In the genomic region with DNA sequence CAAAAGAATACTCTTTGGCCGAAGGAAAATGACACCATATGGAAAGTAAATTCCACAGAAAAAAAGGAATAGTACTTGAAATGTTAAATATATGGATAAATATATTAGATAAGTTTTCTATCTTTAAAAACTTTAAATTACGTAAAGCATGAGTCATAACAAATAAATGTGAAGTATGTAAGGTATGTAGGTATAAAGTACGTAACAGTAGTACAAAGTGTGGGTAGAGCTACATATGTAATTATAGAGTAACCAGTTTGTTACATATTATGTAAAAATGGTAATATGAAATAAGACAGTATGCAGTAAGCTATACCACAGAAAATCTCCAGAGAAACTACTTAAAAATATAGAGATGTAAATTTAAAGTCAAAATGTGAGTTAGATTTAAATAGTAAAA, we compare ENCODE assay signal across 1 cellular context.
TF ChIP-seq lines count a peak whose summit lies in the region.

No MANE protein-coding gene starts in this region.

TF ChIP-seq in HepG2, 621 proteins besides CTCF, POLR2A, EP300 and RAD21 (continued from another document):
- TF ChIP-seq ZFP91 (CRISPR knock-in tag; IDR thresholded peaks at IDR 0.05; ENCODE audit: borderline replicate concordance), result no peak
- no peak for TF ChIP-seq MAFF (IDR thresholded peaks at IDR 0.05; ENCODE audit: low read depth, low read length)
- TF ChIP-seq, protein P1, sequence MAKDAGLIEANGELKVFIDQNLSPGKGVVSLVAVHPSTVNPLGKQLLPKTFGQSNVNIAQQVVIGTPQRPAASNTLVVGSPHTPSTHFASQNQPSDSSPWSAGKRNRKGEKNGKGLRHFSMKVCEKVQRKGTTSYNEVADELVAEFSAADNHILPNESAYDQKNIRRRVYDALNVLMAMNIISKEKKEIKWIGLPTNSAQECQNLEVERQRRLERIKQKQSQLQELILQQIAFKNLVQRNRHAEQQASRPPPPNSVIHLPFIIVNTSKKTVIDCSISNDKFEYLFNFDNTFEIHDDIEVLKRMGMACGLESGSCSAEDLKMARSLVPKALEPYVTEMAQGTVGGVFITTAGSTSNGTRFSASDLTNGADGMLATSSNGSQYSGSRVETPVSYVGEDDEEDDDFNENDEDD (CRISPR knock-in tag; IDR thresholded peaks at IDR 0.05; ENCODE audit: borderline replicate concordance), result no peak
- TF ChIP-seq ELF1 (CRISPR knock-in tag; IDR thresholded peaks at IDR 0.05), result no peak
- TF ChIP-seq ZBTB20 (CRISPR knock-in tag; IDR thresholded peaks at IDR 0.05; ENCODE audit: borderline replicate concordance, low read depth), result no peak
- no peak for TF ChIP-seq DNMT1 (CRISPR knock-in tag; IDR thresholded peaks at IDR 0.05)
- no peak for TF ChIP-seq TCF7L2 (IDR thresholded peaks at IDR 0.05; ENCODE audit: low read depth, low read length)
- no peak for TF ChIP-seq ZNF317 (CRISPR knock-in tag; IDR thresholded peaks at IDR 0.05)
